ENCODE assay signal across 12 cellular contexts in the genomic region with DNA sequence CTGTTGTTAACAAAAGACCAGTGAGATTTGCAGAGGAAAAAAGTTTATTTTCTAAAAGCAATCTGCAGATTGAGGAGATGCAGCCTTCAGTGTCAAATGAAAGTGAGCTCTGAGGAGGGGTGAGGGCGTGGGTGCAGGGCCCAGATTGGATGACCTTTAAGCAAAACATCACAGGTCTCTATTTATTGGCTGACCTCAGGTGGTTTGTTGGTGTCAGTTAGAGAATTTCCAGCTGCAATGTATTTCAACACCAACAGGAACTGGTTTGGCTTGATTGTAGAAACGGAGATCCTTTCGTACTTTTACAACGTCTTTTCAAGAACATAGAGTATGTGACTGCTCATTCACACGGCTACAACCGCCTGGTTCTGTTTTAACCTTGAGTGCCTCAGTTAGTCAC.
A peak's percentile ranks its signal among the peaks of the same experiment; 100 is the strongest.
DNase-seq lines count a peak whose midpoint lies in the region; ATAC-seq lines count a peak whose summit lies in the region.
"Had no signal": no experiment of that assay in that cellular context is flagged by ENCODE, and none has a peak within 500 bp of the region (broad histone marks: within the 10 kb centered on the region; RNA-seq: fewer than 3 reads in every experiment).

No MANE protein-coding gene starts in this region.

- DNase-seq in NCI-H510A (lab: John Stamatoyannopoulos, UW): peak; percentile 1
- peak; percentile 54 for DNase-seq in left kidney (ENCODE audit: low read depth, low spot score)
- DNase-seq in activated naive CD4-positive, alpha-beta T cell (lab: John Stamatoyannopoulos, UW): no peak
- DNase-seq in stimulated activated CD4-positive, alpha-beta T cell treated with anti-CD3 and anti-CD28 coated beads, Interleukin-4, amount 100 ng/mL, for 4 hours: no peak
- no peak for DNase-seq in DMS79 (lab: John Stamatoyannopoulos, UW)
- DNase-seq: activated CD8-positive, alpha-beta memory T cell treated with anti-CD3 and anti-CD28 coated beads, Interleukin-2, amount 50 U/mL, for 4 hours; cerebellar nuclear complex; tibial artery had no signal

- ATAC-seq in GM18868 (IDR thresholded peaks at IDR 0.05; ENCODE audit: unreplicated experiment): peak; percentile 76
- ATAC-seq in HG02623 (IDR thresholded peaks at IDR 0.05; ENCODE audit: unreplicated experiment): peak; percentile 71
- no peak for ATAC-seq in HG03045 (IDR thresholded peaks at IDR 0.05; ENCODE audit: unreplicated experiment)
- ATAC-seq: activated naive CD4-positive, alpha-beta T cell treated with anti-CD3 and anti-CD28 coated beads, Interleukin-2, amount 50 U/mL, for 72 hours had no signal

Comparison
In these comparisons a context has a peak if more than half of its experiments do, and no peak if none do; other contexts are left out.
1. DNase-seq: peak in NCI-H510A (single experiment) and left kidney (single experiment); none in activated naive CD4-positive, alpha-beta T cell (0 of 4), stimulated activated CD4-positive, alpha-beta T cell treated with anti-CD3 and anti-CD28 coated beads, Interleukin-4, amount 100 ng/mL, for 4 hours (0 of 2) and DMS79 (single experiment).